8 cellular contexts compared by ENCODE assay signal in genomic region chr1:36703526-36704208, GRCh38.
A peak's percentile ranks its signal among the peaks of the same experiment; 100 is the strongest.
DNase-seq lines count a peak whose midpoint lies in the region; ATAC-seq, FAIRE-seq and TF ChIP-seq lines count a peak whose summit lies in the region.

No MANE protein-coding gene starts in this region.

- TF ChIP-seq POLR2A in sigmoid colon (IDR thresholded peaks at IDR 0.05): peak in 1 of 2 donors; percentile 10

- CTCF ChIA-PET in A673 (lab: Charles Lee): interaction anchor here (0.6 kb wide), 1 partner anchor 612 kb away, joined by 4 read pairs; no protein-coding TSS in a partner anchor

- no peak for TF ChIP-seq EP300 in sigmoid colon (IDR thresholded peaks at IDR 0.05)

- no peak overlapping the region for H3K27ac Mint-ChIP-seq in astrocyte (ENCODE audit: unreplicated experiment)

- no peaks in the 10 kb centered on the region for H3K9me2 ChIP-seq in hepatocyte (replicated peaks; ENCODE audit: insufficient read depth)

- H3K36me3 ChIP-seq in A673 (ENCODE audit: insufficient read depth, low read length, poor library complexity, severe bottlenecking): no peaks in the 10 kb centered on the region
- no peaks in the 10 kb centered on the region for H3K36me3 ChIP-seq in astrocyte (ENCODE audit: insufficient read depth, low read length)
- H3K36me3 ChIP-seq in hepatocyte (replicated peaks; ENCODE audit: insufficient read depth, low read depth): no peaks in the 10 kb centered on the region
- H3K36me3 ChIP-seq in sigmoid colon: no peaks in the 10 kb centered on the region

- H3K4me3 ChIP-seq in A673 (ENCODE audit: low read depth, low read length, poor library complexity, severe bottlenecking) (no peak overlapping the region), astrocyte (ENCODE audit: insufficient read depth, low read depth, low read length) (no peak overlapping the region), hepatocyte (no peak overlapping the region), sigmoid colon (no peak overlapping the region)

- H3K27me3 ChIP-seq in A673 (replicated peaks; ENCODE audit: insufficient read depth, low read depth, low read length, poor library complexity) (peaks cover 21% of the 10 kb centered on the region), astrocyte (ENCODE audit: insufficient read depth, low read length) (no peaks in the 10 kb centered on the region), hepatocyte (peaks cover 35% of the 10 kb centered on the region), sigmoid colon (peaks cover 0 to 56% (median 12%) of the 10 kb centered on the region in 3 donors)

- H4K20me1 ChIP-seq in astrocyte (ENCODE audit: insufficient read depth, low read length): no peaks in the 10 kb centered on the region
- no peaks in the 10 kb centered on the region for H4K20me1 ChIP-seq in hepatocyte (ENCODE audit: insufficient read depth, poor library complexity, severe bottlenecking)

- H3K4me1 ChIP-seq in A673 (ENCODE audit: insufficient read depth, low read length, poor library complexity, severe bottlenecking) (no peaks in the 10 kb centered on the region), astrocyte (ENCODE audit: insufficient read depth, low read length) (no peaks in the 10 kb centered on the region), hepatocyte (ENCODE audit: insufficient read depth) (no peaks in the 10 kb centered on the region), sigmoid colon (no peaks in the 10 kb centered on the region)

- H3K79me2 ChIP-seq in astrocyte (ENCODE audit: insufficient read depth, low read length) (no peaks in the 10 kb centered on the region), hepatocyte (no peaks in the 10 kb centered on the region)

- TF ChIP-seq CTCF in A673 (conservative IDR thresholded peaks at IDR 0.05; ENCODE audit: low read depth, low read length) (peak; percentile 96), astrocyte (IDR thresholded peaks at IDR 0.05; ENCODE audit: insufficient read depth, low read depth, low read length) (peak; percentile 53), hepatocyte (IDR thresholded peaks at IDR 0.05; ENCODE audit: poor library complexity) (peak; percentile 94), sigmoid colon (IDR thresholded peaks at IDR 0.05) (peak; percentile 19 to 75 (median 67))

- H3K4me2 ChIP-seq in astrocyte (ENCODE audit: low read length): no peak overlapping the region
- H3K4me2 ChIP-seq in hepatocyte: no peak overlapping the region

- H2AFZ ChIP-seq in astrocyte (ENCODE audit: low read depth, low read length) (no peak overlapping the region), hepatocyte (no peak overlapping the region)

- H3K36me3 Mint-ChIP-seq in astrocyte (ENCODE audit: low read depth, unreplicated experiment): no peaks in the 10 kb centered on the region

- H3K9me3 ChIP-seq in A673 (ENCODE audit: low read depth, low read length, poor library complexity, severe bottlenecking): no peaks in the 10 kb centered on the region
- no peaks in the 10 kb centered on the region for H3K9me3 ChIP-seq in astrocyte (ENCODE audit: insufficient read depth, low read depth, low read length)
- H3K9me3 ChIP-seq in hepatocyte (ENCODE audit: low read depth): no peaks in the 10 kb centered on the region
- no peaks in the 10 kb centered on the region for H3K9me3 ChIP-seq in sigmoid colon

- FAIRE-seq in GM19239 (lab: Jason Lieb, UNC) (peak; percentile 83), astrocyte (lab: Jason Lieb, UNC) (no peak)

- 26% methylated on average over 19 of the region's 19 CpGs for WGBS in hepatocyte (ENCODE audit: low lambda C conversion rate, missing lambda C conversion rate)
- WGBS in sigmoid colon, 2 donors: 22 to 24% methylated on average over 19 of the region's 19 CpGs

- no peak overlapping the region for H3K4me3 Mint-ChIP-seq in astrocyte (ENCODE audit: unreplicated experiment)

- intact Hi-C loops in A673 (cut with micrococcal nuclease; ENCODE audit: unreplicated experiment) (loop anchor here (5.0 to 10.0 kb wide), 2 partner anchors 474 to 731 kb away; no protein-coding TSS in a partner anchor), sigmoid colon (cut with DNase I) (no loop called here)

- BruUV-seq in A673 (replicated peaks; lab: Mats Ljungman, UMichigan): no TSS peak

- no peak overlapping the region for H3K9ac ChIP-seq in astrocyte (ENCODE audit: low read length)

- POLR2A ChIA-PET in A673 (lab: Charles Lee; ENCODE audit: low non-redundant PET): no interaction called here

- peak; percentile 80 for DNase-seq in A673 (ENCODE audit: low spot score)
- peak; percentile 79 for DNase-seq in GM19239 (ENCODE audit: insufficient read length, low spot score)
- peak; percentile 71 for DNase-seq in NCI-H1694 treated with DMSO at 0.1 percent for 48 hours (lab: John Stamatoyannopoulos, UW)
- peak; percentile 15 for DNase-seq in T follicular helper cell (ENCODE audit: low read depth)
- DNase-seq in astrocyte (ENCODE audit: low read depth): peak; percentile 4
- peak; percentile 91 for DNase-seq in hepatocyte (ENCODE audit: low spot score)
- peak; percentile 78 for DNase-seq in sigmoid colon

- ATAC-seq in GM21526 (IDR thresholded peaks at IDR 0.05; ENCODE audit: low FRiP score, unreplicated experiment): no peak

- H3K9me3 Mint-ChIP-seq in astrocyte (ENCODE audit: unreplicated experiment): no peaks in the 10 kb centered on the region

- no peaks in the 10 kb centered on the region for H3K4me1 Mint-ChIP-seq in astrocyte (ENCODE audit: low read depth, unreplicated experiment)

- peaks cover 73% of the 10 kb centered on the region for H3K27me3 Mint-ChIP-seq in astrocyte (ENCODE audit: low read depth, unreplicated experiment)

- H3K27ac ChIP-seq in A673 (ENCODE audit: low read depth, low read length, poor library complexity, severe bottlenecking) (no peak overlapping the region), astrocyte (ENCODE audit: low read depth, low read length) (no peak overlapping the region), hepatocyte (no peak overlapping the region), sigmoid colon (no peak overlapping the region)

Comparison
In these comparisons a context has a peak if more than half of its experiments do, and no peak if none do; other contexts are left out.
1. DNase-seq: peak in every context shown above with its lines; median percentile 91 in hepatocyte; 80 in A673; 79 in GM19239; 78 in sigmoid colon; 71 in NCI-H1694 treated with DMSO at 0.1 percent for 48 hours; 15 in T follicular helper cell; 4 in astrocyte.